ENCODE assay signal across 17 cellular contexts in the genomic region with DNA sequence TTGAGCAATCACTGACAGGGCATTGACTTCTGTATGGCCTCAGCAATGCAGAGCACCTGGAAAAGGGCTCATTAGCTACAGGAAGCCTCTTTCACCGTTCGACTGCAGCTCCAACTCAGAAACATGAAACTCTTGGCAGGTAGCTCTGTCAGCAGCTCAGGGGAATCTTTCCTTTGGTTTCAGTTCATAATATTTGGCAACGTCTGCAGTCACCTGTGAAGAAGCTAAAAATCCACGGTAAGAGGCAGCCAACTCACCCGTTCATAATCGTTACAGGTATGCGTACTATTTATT.
DNase-seq lines count a peak whose midpoint lies in the region; ATAC-seq and TF ChIP-seq lines count a peak whose summit lies in the region.
"Had no signal": no experiment of that assay in that cellular context is flagged by ENCODE, and none has a peak within 500 bp of the region (broad histone marks: within the 10 kb centered on the region; RNA-seq: fewer than 3 reads in every experiment).

No MANE protein-coding gene starts in this region.

- no peak overlapping the region for H3K4me3 Mint-ChIP-seq in endothelial cell (ENCODE audit: unreplicated experiment)
- H3K4me3 Mint-ChIP-seq: neural crest cell, T-cell had no signal

- no peaks in the 10 kb centered on the region for H3K36me3 ChIP-seq in endocrine pancreas (ENCODE audit: control insufficient read depth, insufficient read depth, low read length)
- H3K36me3 ChIP-seq: BLaER1 treated with 17β-estradiol and CSF1 and Interleukin-3, amounts not matched to agents 10 nM and 100 nM; esophagus muscularis mucosa; left lung had no signal

- no peak for ATAC-seq in HG02852 (IDR thresholded peaks at IDR 0.05; ENCODE audit: unreplicated experiment)
- ATAC-seq: left lung, Right ventricle myocardium inferior, T-cell had no signal

- DNase-seq in NCI-H1092 (lab: John Stamatoyannopoulos, UW): peak; percentile 53
- DNase-seq in NCI-H345 treated with DMSO at 0.1 percent for 48 hours (lab: John Stamatoyannopoulos, UW; ENCODE audit: unreplicated experiment): peak; percentile 35
- DNase-seq in endothelial cell (ENCODE audit: low spot score): no peak
- DNase-seq in activated naive CD4-positive, alpha-beta T cell treated with anti-CD3 and anti-CD28 coated beads, Interleukin-2, amount 50 U/mL, for 16 hours: no peak
- no peak for DNase-seq in UCSD-AML1 (lab: John Stamatoyannopoulos, UW; ENCODE audit: unreplicated experiment)
- DNase-seq: activated effector memory CD4-positive, alpha-beta T cell treated with anti-CD3 and anti-CD28 coated beads, Interleukin-2, amount 50 U/mL, for 16 hours; left lung; NCI-H446; stimulated activated CD4-positive, alpha-beta T cell treated with anti-CD3 and anti-CD28 coated beads, Interleukin-15, amount 100 ng/mL, for 24 hours; T-cell had no signal

- H3K27ac Mint-ChIP-seq in endothelial cell (ENCODE audit: unreplicated experiment): no peak overlapping the region
- H3K27ac Mint-ChIP-seq: T-cell had no signal

- no peaks in the 10 kb centered on the region for H3K9me3 ChIP-seq in endocrine pancreas (ENCODE audit: control insufficient read depth, low read length)
- H3K9me3 ChIP-seq: esophagus muscularis mucosa, left lung had no signal

- no peaks in the 10 kb centered on the region for H3K27me3 Mint-ChIP-seq in endothelial cell (ENCODE audit: unreplicated experiment)

- no peaks in the 10 kb centered on the region for H3K9me3 Mint-ChIP-seq in endothelial cell (ENCODE audit: unreplicated experiment)
- H3K9me3 Mint-ChIP-seq: T-cell had no signal

- no peaks in the 10 kb centered on the region for H3K36me3 Mint-ChIP-seq in endothelial cell (ENCODE audit: low read depth, unreplicated experiment)
- H3K36me3 Mint-ChIP-seq: T-cell had no signal

- H3K4me1 ChIP-seq in endocrine pancreas (ENCODE audit: control insufficient read depth, insufficient read depth, low read length): peaks cover 7% of the 10 kb centered on the region
- H3K4me1 ChIP-seq: left lung had no signal

- H3K27ac ChIP-seq in C4-2B: peak overlapping the region; percentile 37; the same call in 1 of the 2 replicates
- H3K27ac ChIP-seq: BLaER1 treated with 17β-estradiol and CSF1 and Interleukin-3, amounts not matched to agents 10 nM and 100 nM; esophagus muscularis mucosa; left lung had no signal

- no peaks in the 10 kb centered on the region for H3K27me3 ChIP-seq in endocrine pancreas (ENCODE audit: control insufficient read depth, insufficient read depth, low read length)
- H3K27me3 ChIP-seq: BLaER1 treated with 17β-estradiol and CSF1 and Interleukin-3, amounts not matched to agents 10 nM and 100 nM; esophagus muscularis mucosa; left lung had no signal

- no peak overlapping the region for H3K9ac ChIP-seq in endocrine pancreas (ENCODE audit: control insufficient read depth, insufficient read depth, low read length)
- H3K9ac ChIP-seq: BLaER1 treated with 17β-estradiol and CSF1 and Interleukin-3, amounts not matched to agents 10 nM and 100 nM had no signal

- TF ChIP-seq CTCF in C4-2B (conservative IDR thresholded peaks at IDR 0.05) (no peak), endothelial cell (IDR thresholded peaks at IDR 0.05; ENCODE audit: unreplicated experiment) (no peak)

- peak overlapping the region; percentile 75 for H3K4me3 ChIP-seq in endocrine pancreas (ENCODE audit: control insufficient read depth, insufficient read depth, low read length)
- H3K4me3 ChIP-seq: BLaER1 treated with 17β-estradiol and CSF1 and Interleukin-3, amounts not matched to agents 10 nM and 100 nM; esophagus muscularis mucosa; left lung had no signal

- no peaks in the 10 kb centered on the region for H3K4me1 Mint-ChIP-seq in endothelial cell (ENCODE audit: unreplicated experiment)
- H3K4me1 Mint-ChIP-seq: neural crest cell had no signal

Comparison
In these comparisons a context has a peak if more than half of its experiments do, and no peak if none do; other contexts are left out.
1. DNase-seq: peak in NCI-H1092 (single experiment) and NCI-H345 treated with DMSO at 0.1 percent for 48 hours (single experiment); none in endothelial cell (single experiment), activated naive CD4-positive, alpha-beta T cell treated with anti-CD3 and anti-CD28 coated beads, Interleukin-2, amount 50 U/mL, for 16 hours (single experiment) and UCSD-AML1 (single experiment).